1 cellular context compared by ENCODE assay signal in the genomic region with DNA sequence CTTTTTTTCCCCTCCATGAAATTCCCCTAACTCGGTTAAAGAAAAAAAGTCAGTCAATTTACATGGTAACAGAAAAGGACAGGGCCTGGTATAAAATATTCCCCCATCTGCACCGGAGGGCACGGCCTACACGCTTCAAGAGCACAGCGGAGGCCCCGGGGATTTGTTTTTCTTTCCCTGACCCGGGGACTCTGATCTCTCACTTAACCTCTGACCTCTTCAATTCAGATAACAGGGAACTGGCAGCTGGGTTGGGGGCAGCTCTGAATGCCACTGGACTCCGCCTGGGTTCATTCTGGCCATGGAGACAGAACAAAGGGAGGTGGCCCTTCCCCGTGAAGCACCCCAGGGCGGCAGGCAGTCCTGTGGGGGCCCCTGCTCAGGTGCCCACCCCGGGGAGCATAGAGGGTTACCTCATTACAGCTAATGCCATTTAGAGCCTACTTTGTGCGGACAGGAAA.
TF ChIP-seq lines count a peak whose summit lies in the region.

No MANE protein-coding gene starts in this region.

TF ChIP-seq in HepG2, 621 proteins besides CTCF, POLR2A, EP300 and RAD21 (continued from another document and continues in another):
- TF ChIP-seq, protein P1, sequence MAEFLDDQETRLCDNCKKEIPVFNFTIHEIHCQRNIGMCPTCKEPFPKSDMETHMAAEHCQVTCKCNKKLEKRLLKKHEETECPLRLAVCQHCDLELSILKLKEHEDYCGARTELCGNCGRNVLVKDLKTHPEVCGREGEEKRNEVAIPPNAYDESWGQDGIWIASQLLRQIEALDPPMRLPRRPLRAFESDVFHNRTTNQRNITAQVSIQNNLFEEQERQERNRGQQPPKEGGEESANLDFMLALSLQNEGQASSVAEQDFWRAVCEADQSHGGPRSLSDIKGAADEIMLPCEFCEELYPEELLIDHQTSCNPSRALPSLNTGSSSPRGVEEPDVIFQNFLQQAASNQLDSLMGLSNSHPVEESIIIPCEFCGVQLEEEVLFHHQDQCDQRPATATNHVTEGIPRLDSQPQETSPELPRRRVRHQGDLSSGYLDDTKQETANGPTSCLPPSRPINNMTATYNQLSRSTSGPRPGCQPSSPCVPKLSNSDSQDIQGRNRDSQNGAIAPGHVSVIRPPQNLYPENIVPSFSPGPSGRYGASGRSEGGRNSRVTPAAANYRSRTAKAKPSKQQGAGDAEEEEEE (CRISPR knock-in tag; IDR thresholded peaks at IDR 0.05; ENCODE audit: borderline replicate concordance), result no peak
- TF ChIP-seq MED8 (CRISPR knock-in tag; IDR thresholded peaks at IDR 0.05; ENCODE audit: insufficient replicate concordance) (peak; percentile 74), RBFOX2 (IDR thresholded peaks at IDR 0.05; ENCODE audit: low read depth, low read length) (0 out of 2 replicates have a peak, but pooled peaks have one; percentile 50), GATA4 (IDR thresholded peaks at IDR 0.05; ENCODE audit: borderline replicate concordance, low read depth) (peak; percentile 79; the same call in 1 of the 2 replicates), ZNF674 (CRISPR knock-in tag; IDR thresholded peaks at IDR 0.05; ENCODE audit: low read depth) (no peak), ZFX (CRISPR knock-in tag; IDR thresholded peaks at IDR 0.05; ENCODE audit: low read depth) (peak; percentile 90), PHF20 (CRISPR knock-in tag; IDR thresholded peaks at IDR 0.05) (no peak), AGO2 (optimal IDR thresholded peaks at IDR 0.05; ENCODE audit: low read depth, low read length) (no peak), HMG20B (CRISPR knock-in tag; conservative IDR thresholded peaks at IDR 0.05) (peak; percentile 74), PITX1 (CRISPR knock-in tag; IDR thresholded peaks at IDR 0.05) (peak; percentile 90), SIN3A (IDR thresholded peaks at IDR 0.05; ENCODE audit: borderline replicate concordance, low read depth, low read length) (peak; percentile 66; the same call in 1 of the 2 replicates), DR1 (CRISPR knock-in tag; IDR thresholded peaks at IDR 0.05) (0 out of 2 replicates have a peak, but pooled peaks have one; percentile 5), SOX6 (IDR thresholded peaks at IDR 0.05) (no peak), SOX6 (CRISPR knock-in tag; IDR thresholded peaks at IDR 0.05) (peak; percentile 92), GABPA (IDR thresholded peaks at IDR 0.05; ENCODE audit: low read depth, low read length) (no peak), GABPA (CRISPR knock-in tag; IDR thresholded peaks at IDR 0.05; ENCODE audit: low read depth) (peak; percentile 51), JUN (CRISPR knock-in tag; IDR thresholded peaks at IDR 0.05) (peak; percentile 21), MAZ (IDR thresholded peaks at IDR 0.05; ENCODE audit: borderline replicate concordance, low read depth, low read length) (peak; percentile 57; the same call in 1 of the 2 replicates), MAZ (CRISPR knock-in tag; IDR thresholded peaks at IDR 0.05; ENCODE audit: low read depth) (no peak), FOXA3 (CRISPR knock-in tag; IDR thresholded peaks at IDR 0.05) (0 out of 2 replicates have a peak, but pooled peaks have one; percentile 51), NR2F1 (CRISPR knock-in tag; IDR thresholded peaks at IDR 0.05) (peak; percentile 97 to 98), JDP2 (CRISPR knock-in tag; IDR thresholded peaks at IDR 0.05; ENCODE audit: borderline replicate concordance) (no peak), ZNF317 (CRISPR knock-in tag; IDR thresholded peaks at IDR 0.05) (no peak), HMG20A (CRISPR knock-in tag; IDR thresholded peaks at IDR 0.05; ENCODE audit: borderline replicate concordance) (peak; percentile 57; the same call in 1 of the 2 replicates), MYC (CRISPR knock-in tag; IDR thresholded peaks at IDR 0.05; ENCODE audit: borderline replicate concordance) (peak; percentile 70; the same call in 1 of the 2 replicates), ZNF768 (CRISPR knock-in tag; IDR thresholded peaks at IDR 0.05) (no peak), TOPORS (CRISPR knock-in tag; IDR thresholded peaks at IDR 0.05) (no peak; the same call in 1 of the 2 replicates), HDAC2 (CRISPR knock-in tag; IDR thresholded peaks at IDR 0.05) (peak; percentile 81), ZNF569 (CRISPR knock-in tag; IDR thresholded peaks at IDR 0.05; ENCODE audit: borderline replicate concordance) (no peak), NR3C1 (CRISPR knock-in tag; IDR thresholded peaks at IDR 0.05) (no peak), HHEX (CRISPR knock-in tag; IDR thresholded peaks at IDR 0.05) (peak; percentile 48; the same call in 1 of the 2 replicates)
- TF ChIP-seq, protein P2, sequence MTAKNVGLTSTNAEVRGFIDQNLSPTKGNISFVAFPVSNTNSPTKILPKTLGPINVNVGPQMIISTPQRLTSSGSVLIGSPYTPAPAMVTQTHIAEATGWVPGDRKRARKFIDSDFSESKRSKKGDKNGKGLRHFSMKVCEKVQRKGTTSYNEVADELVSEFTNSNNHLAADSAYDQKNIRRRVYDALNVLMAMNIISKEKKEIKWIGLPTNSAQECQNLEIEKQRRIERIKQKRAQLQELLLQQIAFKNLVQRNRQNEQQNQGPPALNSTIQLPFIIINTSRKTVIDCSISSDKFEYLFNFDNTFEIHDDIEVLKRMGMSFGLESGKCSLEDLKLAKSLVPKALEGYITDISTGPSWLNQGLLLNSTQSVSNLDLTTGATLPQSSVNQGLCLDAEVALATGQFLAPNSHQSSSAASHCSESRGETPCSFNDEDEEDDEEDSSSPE (CRISPR knock-in tag; IDR thresholded peaks at IDR 0.05), result peak; percentile 44; the same call in 1 of the 2 replicates
- TF ChIP-seq, protein P3, sequence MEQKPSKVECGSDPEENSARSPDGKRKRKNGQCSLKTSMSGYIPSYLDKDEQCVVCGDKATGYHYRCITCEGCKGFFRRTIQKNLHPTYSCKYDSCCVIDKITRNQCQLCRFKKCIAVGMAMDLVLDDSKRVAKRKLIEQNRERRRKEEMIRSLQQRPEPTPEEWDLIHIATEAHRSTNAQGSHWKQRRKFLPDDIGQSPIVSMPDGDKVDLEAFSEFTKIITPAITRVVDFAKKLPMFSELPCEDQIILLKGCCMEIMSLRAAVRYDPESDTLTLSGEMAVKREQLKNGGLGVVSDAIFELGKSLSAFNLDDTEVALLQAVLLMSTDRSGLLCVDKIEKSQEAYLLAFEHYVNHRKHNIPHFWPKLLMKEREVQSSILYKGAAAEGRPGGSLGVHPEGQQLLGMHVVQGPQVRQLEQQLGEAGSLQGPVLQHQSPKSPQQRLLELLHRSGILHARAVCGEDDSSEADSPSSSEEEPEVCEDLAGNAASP (CRISPR knock-in tag; IDR thresholded peaks at IDR 0.05; ENCODE audit: borderline replicate concordance), result 0 out of 2 replicates have a peak, but pooled peaks have one; percentile 29
- TF ChIP-seq, protein P4, sequence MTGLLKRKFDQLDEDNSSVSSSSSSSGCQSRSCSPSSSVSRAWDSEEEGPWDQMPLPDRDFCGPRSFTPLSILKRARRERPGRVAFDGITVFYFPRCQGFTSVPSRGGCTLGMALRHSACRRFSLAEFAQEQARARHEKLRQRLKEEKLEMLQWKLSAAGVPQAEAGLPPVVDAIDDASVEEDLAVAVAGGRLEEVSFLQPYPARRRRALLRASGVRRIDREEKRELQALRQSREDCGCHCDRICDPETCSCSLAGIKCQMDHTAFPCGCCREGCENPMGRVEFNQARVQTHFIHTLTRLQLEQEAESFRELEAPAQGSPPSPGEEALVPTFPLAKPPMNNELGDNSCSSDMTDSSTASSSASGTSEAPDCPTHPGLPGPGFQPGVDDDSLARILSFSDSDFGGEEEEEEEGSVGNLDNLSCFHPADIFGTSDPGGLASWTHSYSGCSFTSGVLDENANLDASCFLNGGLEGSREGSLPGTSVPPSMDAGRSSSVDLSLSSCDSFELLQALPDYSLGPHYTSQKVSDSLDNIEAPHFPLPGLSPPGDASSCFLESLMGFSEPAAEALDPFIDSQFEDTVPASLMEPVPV (CRISPR knock-in tag; IDR thresholded peaks at IDR 0.05), result no peak
- TF ChIP-seq, protein P5, sequence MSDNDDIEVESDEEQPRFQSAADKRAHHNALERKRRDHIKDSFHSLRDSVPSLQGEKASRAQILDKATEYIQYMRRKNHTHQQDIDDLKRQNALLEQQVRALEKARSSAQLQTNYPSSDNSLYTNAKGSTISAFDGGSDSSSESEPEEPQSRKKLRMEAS (IDR thresholded peaks at IDR 0.05), result peak; percentile 58; the same call in 1 of the 2 replicates
- TF ChIP-seq, protein P6, sequence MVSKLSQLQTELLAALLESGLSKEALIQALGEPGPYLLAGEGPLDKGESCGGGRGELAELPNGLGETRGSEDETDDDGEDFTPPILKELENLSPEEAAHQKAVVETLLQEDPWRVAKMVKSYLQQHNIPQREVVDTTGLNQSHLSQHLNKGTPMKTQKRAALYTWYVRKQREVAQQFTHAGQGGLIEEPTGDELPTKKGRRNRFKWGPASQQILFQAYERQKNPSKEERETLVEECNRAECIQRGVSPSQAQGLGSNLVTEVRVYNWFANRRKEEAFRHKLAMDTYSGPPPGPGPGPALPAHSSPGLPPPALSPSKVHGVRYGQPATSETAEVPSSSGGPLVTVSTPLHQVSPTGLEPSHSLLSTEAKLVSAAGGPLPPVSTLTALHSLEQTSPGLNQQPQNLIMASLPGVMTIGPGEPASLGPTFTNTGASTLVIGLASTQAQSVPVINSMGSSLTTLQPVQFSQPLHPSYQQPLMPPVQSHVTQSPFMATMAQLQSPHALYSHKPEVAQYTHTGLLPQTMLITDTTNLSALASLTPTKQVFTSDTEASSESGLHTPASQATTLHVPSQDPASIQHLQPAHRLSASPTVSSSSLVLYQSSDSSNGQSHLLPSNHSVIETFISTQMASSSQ (IDR thresholded peaks at IDR 0.05; ENCODE audit: low read depth), result peak; percentile 54
- TF ChIP-seq, protein P6 (CRISPR knock-in tag; IDR thresholded peaks at IDR 0.05; ENCODE audit: borderline replicate concordance), result peak; percentile 74; the same call in 1 of the 2 replicates
- TF ChIP-seq, protein P7, sequence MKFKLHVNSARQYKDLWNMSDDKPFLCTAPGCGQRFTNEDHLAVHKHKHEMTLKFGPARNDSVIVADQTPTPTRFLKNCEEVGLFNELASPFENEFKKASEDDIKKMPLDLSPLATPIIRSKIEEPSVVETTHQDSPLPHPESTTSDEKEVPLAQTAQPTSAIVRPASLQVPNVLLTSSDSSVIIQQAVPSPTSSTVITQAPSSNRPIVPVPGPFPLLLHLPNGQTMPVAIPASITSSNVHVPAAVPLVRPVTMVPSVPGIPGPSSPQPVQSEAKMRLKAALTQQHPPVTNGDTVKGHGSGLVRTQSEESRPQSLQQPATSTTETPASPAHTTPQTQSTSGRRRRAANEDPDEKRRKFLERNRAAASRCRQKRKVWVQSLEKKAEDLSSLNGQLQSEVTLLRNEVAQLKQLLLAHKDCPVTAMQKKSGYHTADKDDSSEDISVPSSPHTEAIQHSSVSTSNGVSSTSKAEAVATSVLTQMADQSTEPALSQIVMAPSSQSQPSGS (CRISPR knock-in tag; IDR thresholded peaks at IDR 0.05), result 0 out of 2 replicates have a peak, but pooled peaks have one; percentile 15
- TF ChIP-seq, protein P8, sequence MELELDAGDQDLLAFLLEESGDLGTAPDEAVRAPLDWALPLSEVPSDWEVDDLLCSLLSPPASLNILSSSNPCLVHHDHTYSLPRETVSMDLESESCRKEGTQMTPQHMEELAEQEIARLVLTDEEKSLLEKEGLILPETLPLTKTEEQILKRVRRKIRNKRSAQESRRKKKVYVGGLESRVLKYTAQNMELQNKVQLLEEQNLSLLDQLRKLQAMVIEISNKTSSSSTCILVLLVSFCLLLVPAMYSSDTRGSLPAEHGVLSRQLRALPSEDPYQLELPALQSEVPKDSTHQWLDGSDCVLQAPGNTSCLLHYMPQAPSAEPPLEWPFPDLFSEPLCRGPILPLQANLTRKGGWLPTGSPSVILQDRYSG (CRISPR knock-in tag; IDR thresholded peaks at IDR 0.05), result no peak
- TF ChIP-seq, protein P9, sequence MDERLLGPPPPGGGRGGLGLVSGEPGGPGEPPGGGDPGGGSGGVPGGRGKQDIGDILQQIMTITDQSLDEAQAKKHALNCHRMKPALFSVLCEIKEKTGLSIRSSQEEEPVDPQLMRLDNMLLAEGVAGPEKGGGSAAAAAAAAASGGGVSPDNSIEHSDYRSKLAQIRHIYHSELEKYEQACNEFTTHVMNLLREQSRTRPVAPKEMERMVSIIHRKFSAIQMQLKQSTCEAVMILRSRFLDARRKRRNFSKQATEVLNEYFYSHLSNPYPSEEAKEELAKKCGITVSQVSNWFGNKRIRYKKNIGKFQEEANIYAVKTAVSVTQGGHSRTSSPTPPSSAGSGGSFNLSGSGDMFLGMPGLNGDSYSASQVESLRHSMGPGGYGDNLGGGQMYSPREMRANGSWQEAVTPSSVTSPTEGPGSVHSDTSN (CRISPR knock-in tag; IDR thresholded peaks at IDR 0.05), result peak; percentile 18; the same call in 1 of the 2 replicates
- TF ChIP-seq, protein P10, sequence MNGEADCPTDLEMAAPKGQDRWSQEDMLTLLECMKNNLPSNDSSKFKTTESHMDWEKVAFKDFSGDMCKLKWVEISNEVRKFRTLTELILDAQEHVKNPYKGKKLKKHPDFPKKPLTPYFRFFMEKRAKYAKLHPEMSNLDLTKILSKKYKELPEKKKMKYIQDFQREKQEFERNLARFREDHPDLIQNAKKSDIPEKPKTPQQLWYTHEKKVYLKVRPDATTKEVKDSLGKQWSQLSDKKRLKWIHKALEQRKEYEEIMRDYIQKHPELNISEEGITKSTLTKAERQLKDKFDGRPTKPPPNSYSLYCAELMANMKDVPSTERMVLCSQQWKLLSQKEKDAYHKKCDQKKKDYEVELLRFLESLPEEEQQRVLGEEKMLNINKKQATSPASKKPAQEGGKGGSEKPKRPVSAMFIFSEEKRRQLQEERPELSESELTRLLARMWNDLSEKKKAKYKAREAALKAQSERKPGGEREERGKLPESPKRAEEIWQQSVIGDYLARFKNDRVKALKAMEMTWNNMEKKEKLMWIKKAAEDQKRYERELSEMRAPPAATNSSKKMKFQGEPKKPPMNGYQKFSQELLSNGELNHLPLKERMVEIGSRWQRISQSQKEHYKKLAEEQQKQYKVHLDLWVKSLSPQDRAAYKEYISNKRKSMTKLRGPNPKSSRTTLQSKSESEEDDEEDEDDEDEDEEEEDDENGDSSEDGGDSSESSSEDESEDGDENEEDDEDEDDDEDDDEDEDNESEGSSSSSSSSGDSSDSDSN (CRISPR knock-in tag; IDR thresholded peaks at IDR 0.05), result no peak
